ENCODE assay signal across 1 cellular context in the genomic region with DNA sequence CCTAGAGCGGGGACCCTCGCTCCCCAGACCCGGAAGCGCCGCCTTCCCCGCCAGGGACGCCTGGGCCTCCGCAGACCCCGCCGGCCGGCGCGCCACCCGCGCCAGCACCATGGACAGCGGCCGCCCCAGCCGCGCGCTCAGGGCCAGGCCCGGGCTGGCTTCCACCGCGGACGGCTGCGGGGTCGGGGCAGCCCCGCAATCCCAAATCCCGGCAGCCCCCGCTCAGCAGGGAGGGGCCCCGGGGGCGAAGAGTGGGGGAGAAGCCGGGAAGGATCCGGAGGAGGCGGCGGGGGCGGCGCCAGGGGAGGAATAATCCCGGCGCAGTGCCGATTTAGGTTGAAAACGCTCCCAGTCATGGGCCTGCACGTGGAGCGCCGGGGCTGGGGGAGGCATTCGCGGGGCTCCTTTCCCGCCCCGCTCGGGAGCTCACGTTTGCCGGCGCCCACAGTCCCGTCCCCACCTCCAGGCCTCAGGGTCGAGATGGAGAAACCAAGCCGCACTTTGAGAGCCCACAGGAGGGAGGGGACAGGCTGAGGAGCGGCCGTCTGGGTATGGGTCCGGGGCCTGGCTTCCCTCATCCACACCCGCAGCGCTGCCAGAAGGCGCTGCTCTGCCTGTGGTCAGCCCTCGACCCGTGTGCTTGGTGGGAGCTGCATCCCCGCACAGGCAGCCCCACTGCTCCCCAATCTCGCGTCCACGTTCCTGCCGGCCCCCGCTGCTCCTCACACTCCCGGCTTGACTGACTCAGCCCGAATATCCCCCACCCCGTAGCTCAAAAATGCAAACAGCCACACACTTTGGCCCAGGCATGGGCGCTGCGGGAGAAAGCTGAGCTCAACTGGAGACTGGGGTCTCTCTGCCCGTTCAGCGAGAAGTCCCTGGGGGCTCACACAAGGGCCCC.
TF ChIP-seq lines count a peak whose summit lies in the region.

No MANE protein-coding gene starts in this region.

TF ChIP-seq in A549, 52 proteins besides CTCF, POLR2A, EP300 and RAD21:
- TF ChIP-seq, protein P1, sequence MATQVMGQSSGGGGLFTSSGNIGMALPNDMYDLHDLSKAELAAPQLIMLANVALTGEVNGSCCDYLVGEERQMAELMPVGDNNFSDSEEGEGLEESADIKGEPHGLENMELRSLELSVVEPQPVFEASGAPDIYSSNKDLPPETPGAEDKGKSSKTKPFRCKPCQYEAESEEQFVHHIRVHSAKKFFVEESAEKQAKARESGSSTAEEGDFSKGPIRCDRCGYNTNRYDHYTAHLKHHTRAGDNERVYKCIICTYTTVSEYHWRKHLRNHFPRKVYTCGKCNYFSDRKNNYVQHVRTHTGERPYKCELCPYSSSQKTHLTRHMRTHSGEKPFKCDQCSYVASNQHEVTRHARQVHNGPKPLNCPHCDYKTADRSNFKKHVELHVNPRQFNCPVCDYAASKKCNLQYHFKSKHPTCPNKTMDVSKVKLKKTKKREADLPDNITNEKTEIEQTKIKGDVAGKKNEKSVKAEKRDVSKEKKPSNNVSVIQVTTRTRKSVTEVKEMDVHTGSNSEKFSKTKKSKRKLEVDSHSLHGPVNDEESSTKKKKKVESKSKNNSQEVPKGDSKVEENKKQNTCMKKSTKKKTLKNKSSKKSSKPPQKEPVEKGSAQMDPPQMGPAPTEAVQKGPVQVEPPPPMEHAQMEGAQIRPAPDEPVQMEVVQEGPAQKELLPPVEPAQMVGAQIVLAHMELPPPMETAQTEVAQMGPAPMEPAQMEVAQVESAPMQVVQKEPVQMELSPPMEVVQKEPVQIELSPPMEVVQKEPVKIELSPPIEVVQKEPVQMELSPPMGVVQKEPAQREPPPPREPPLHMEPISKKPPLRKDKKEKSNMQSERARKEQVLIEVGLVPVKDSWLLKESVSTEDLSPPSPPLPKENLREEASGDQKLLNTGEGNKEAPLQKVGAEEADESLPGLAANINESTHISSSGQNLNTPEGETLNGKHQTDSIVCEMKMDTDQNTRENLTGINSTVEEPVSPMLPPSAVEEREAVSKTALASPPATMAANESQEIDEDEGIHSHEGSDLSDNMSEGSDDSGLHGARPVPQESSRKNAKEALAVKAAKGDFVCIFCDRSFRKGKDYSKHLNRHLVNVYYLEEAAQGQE (IDR thresholded peaks at IDR 0.05), result peak; percentile 98
- TF ChIP-seq TP53 (CRISPR knock-in tag; IDR thresholded peaks at IDR 0.05) (no peak), CBX2 (IDR thresholded peaks at IDR 0.05; ENCODE audit: borderline replicate concordance, low read depth) (no peak), KDM5A (IDR thresholded peaks at IDR 0.05) (no peak), HOXB5 (CRISPR knock-in tag; IDR thresholded peaks at IDR 0.05) (no peak), RFX5 (IDR thresholded peaks at IDR 0.05) (no peak), EHMT2 (IDR thresholded peaks at IDR 0.05; ENCODE audit: low read depth) (no peak; the same call in 1 of the 2 replicates), POLR2AphosphoS2 (conservative IDR thresholded peaks at IDR 0.05; ENCODE audit: low read length) (no peak), HOXA7 (CRISPR knock-in tag; IDR thresholded peaks at IDR 0.05) (no peak)
- TF ChIP-seq, protein P2, sequence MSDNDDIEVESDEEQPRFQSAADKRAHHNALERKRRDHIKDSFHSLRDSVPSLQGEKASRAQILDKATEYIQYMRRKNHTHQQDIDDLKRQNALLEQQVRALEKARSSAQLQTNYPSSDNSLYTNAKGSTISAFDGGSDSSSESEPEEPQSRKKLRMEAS (IDR thresholded peaks at IDR 0.05), result peak; percentile 31; the same call in 1 of the 2 replicates
- TF ChIP-seq, protein P3, sequence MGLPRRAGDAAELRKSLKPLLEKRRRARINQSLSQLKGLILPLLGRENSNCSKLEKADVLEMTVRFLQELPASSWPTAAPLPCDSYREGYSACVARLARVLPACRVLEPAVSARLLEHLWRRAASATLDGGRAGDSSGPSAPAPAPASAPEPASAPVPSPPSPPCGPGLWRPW (IDR thresholded peaks at IDR 0.05), result no peak
TF ChIP-seq in A549: peak in this region for 2.
